17 cellular contexts compared by ENCODE assay signal in genomic region chrX:152072236-152072635, GRCh38.
A peak's percentile ranks its signal among the peaks of the same experiment; 100 is the strongest.
DNase-seq lines count a peak whose midpoint lies in the region; ATAC-seq and TF ChIP-seq lines count a peak whose summit lies in the region.
"Had no signal": no experiment of that assay in that cellular context is flagged by ENCODE, and none has a peak within 500 bp of the region (broad histone marks: within the 10 kb centered on the region; RNA-seq: fewer than 3 reads in every experiment).

No MANE protein-coding gene starts in this region.

- peaks cover 5% of the 10 kb centered on the region; the same call in 1 of the 2 replicates for H3K4me1 Mint-ChIP-seq in HFFc6 (ENCODE audit: low read depth)
- H3K4me1 Mint-ChIP-seq: activated CD4-positive, alpha-beta T cell treated with anti-CD3 and anti-CD28 coated beads, Interleukin-2, amount 10 ng/mL, durations not matched to agents 24 days and 14 days had no signal

- POLR2A ChIA-PET in AG04450 (lab: Yijun Ruan, JAX): no interaction called here

- ATAC-seq in foreskin keratinocyte: peak; percentile 92
- ATAC-seq in GM18502 (IDR thresholded peaks at IDR 0.05; ENCODE audit: poor library complexity, unreplicated experiment): no peak
- ATAC-seq in GM18520 (IDR thresholded peaks at IDR 0.05; ENCODE audit: unreplicated experiment): no peak

- H3K27me3 ChIP-seq in AG04450 (ENCODE audit: control insufficient read depth, insufficient read depth, low read length) (no peaks in the 10 kb centered on the region), foreskin keratinocyte (no peaks in the 10 kb centered on the region)
- H3K27me3 ChIP-seq: BE2C, suprapubic skin had no signal

- H3K4me3 ChIP-seq in AG04450 (ENCODE audit: low read depth, low read length): no peak overlapping the region
- H3K4me3 ChIP-seq: coronary artery, HAP-1, suprapubic skin had no signal

- no peaks in the 10 kb centered on the region for H3K36me3 Mint-ChIP-seq in HFFc6 (ENCODE audit: low read depth)

- 0 out of 2 replicates have a peak, but pooled peaks cover 3% of the 10 kb centered on the region for H3K9me3 Mint-ChIP-seq in HFFc6
- H3K9me3 Mint-ChIP-seq: activated CD4-positive, alpha-beta T cell treated with anti-CD3 and anti-CD28 coated beads, Interleukin-2, amount 10 ng/mL, durations not matched to agents 24 days and 14 days had no signal

- no peak overlapping the region for H3K4me3 Mint-ChIP-seq in HFFc6
- H3K4me3 Mint-ChIP-seq: activated CD4-positive, alpha-beta T cell treated with anti-CD3 and anti-CD28 coated beads, Interleukin-2, amount 10 ng/mL, durations not matched to agents 24 days and 14 days had no signal

- DNase-seq in AG04450 (ENCODE audit: low read depth, low spot score) (peak; percentile 1), HFFc6 (peak; percentile 27), amniotic stem cell (lab: John Stamatoyannopoulos, UW) (peak; percentile 8), foreskin keratinocyte (peak; percentile 26 to 63), RPMI8226 (no peak)
- DNase-seq in effector CD8-positive, alpha-beta T cell (lab: John Stamatoyannopoulos, UW): no peak
- DNase-seq: activated CD4-positive, alpha-beta T cell treated with anti-CD3 and anti-CD28 coated beads, Interleukin-2, amount 10 ng/mL, durations not matched to agents 24 days and 14 days; activated effector memory CD4-positive, alpha-beta T cell treated with anti-CD3 and anti-CD28 coated beads, Interleukin-2, amount 50 U/mL, for 16 hours; BE2C; hippocampal formation; NCI-H1048; NCI-H526 treated with DMSO at 0.1 percent for 48 hours had no signal

- no peak for TF ChIP-seq CTCF in AG04450 (IDR thresholded peaks at IDR 0.05; ENCODE audit: low read depth, low read length)
- TF ChIP-seq CTCF in HFFc6 (IDR thresholded peaks at IDR 0.05): no peak
- no peak for TF ChIP-seq CTCF in foreskin keratinocyte (conservative IDR thresholded peaks at IDR 0.05)

- no peak overlapping the region for H3K27ac Mint-ChIP-seq in HFFc6
- H3K27ac Mint-ChIP-seq: activated CD4-positive, alpha-beta T cell treated with anti-CD3 and anti-CD28 coated beads, Interleukin-2, amount 10 ng/mL, durations not matched to agents 24 days and 14 days had no signal

- no peaks in the 10 kb centered on the region for H3K4me1 ChIP-seq in foreskin keratinocyte
- H3K4me1 ChIP-seq: BE2C, HAP-1, suprapubic skin had no signal

- no peak overlapping the region for H3K27ac ChIP-seq in AG04450 (ENCODE audit: low read depth, low read length)
- no peak overlapping the region for H3K27ac ChIP-seq in foreskin keratinocyte
- H3K27ac ChIP-seq: coronary artery, suprapubic skin had no signal

- no peaks in the 10 kb centered on the region; the same call in 1 of the 2 replicates for H3K27me3 Mint-ChIP-seq in HFFc6 (ENCODE audit: insufficient read depth)
- H3K27me3 Mint-ChIP-seq: activated CD4-positive, alpha-beta T cell treated with anti-CD3 and anti-CD28 coated beads, Interleukin-2, amount 10 ng/mL, durations not matched to agents 24 days and 14 days had no signal

- no peaks in the 10 kb centered on the region for H3K9me3 ChIP-seq in AG04450 (ENCODE audit: control insufficient read depth, insufficient read depth, low read length)
- H3K9me3 ChIP-seq: BE2C, HAP-1, suprapubic skin had no signal

- CTCF ChIA-PET in AG04450 (lab: Charles Lee): no interaction called here

Comparison
In these comparisons a context has a peak if more than half of its experiments do, and no peak if none do; other contexts are left out.
1. DNase-seq: peak in AG04450 (single experiment), HFFc6 (single experiment), amniotic stem cell (single experiment) and foreskin keratinocyte (2 of 2); none in RPMI8226 (single experiment) and effector CD8-positive, alpha-beta T cell (single experiment).